Comparison of ENCODE assay signal across 1 cellular context in genomic region chr11:130315354-130315970, GRCh38.
TF ChIP-seq lines count a peak whose summit lies in the region.

No MANE protein-coding gene starts in this region.

TF ChIP-seq in A549, 52 proteins besides CTCF, POLR2A, EP300 and RAD21 (continued from another document):
- TF ChIP-seq RNF2 (IDR thresholded peaks at IDR 0.05; ENCODE audit: borderline replicate concordance, low read depth) (no peak), CBX8 (IDR thresholded peaks at IDR 0.05) (no peak)
